In the genomic region with DNA sequence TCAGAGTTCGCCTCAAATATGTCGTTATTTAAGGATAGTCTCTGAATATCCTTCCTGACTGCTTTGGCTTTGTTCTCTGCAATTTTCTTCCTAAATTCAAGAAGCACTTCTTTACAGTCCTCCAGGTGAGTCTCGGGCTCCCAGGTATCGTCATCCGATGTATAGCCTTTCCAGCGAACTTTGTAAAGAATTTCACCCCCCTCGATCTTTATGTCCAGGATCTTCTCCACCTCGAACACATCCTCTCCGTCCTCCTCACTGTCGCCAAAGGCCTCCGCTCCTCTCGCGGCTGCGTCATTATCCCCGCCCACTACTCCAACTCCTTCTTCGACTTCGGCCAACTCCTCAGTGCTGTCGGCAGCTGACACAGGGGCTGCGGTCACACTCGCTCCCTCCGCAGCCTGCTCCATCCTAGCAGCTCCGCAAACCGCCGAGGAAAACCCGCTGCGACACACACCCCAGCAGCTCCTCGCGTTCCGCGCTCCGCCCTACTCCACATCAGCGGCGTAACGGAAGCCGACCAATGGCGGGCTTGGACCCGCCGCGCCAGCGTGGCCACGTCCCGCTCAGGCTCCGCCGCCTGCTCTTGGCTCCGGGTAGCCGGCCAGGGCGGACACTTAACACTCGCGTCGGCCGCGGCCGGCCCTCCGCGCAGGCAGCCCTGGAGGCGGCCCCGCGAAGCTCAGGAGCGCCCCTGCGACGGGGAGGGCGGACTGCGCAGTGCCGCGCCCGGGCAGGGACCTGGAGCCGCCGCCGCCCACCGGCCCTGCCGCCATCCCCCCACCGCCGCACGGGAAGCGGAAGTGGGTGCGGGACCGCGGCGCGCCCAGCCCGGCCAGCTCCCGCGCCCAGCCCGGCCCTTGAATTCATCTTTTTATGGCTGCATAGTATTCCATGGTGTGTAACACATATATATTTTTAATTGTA, we compare ENCODE assay signal across 8 cellular contexts. TPM values are rescaled to one million over a fixed set of nuclear protein-coding genes. Genes with fewer than 3 reads are reported as not detected.
A peak's percentile ranks its signal among the peaks of the same experiment; 100 is the strongest.
DNase-seq lines count a peak whose midpoint lies in the region; ATAC-seq lines count a peak whose summit lies in the region.

No MANE protein-coding gene starts in this region.

- no peak overlapping the region for H3K27ac Mint-ChIP-seq in activated T-helper 17 cell treated with anti-CD3 and anti-CD28 coated beads, Interleukin-2, amount 50 U/mL, for 72 hours

- peak; percentile 93 for ATAC-seq in activated T-helper 17 cell treated with anti-CD3 and anti-CD28 coated beads, Interleukin-2, amount 50 U/mL, for 72 hours (replicated peaks)
- ATAC-seq in GM19455 (IDR thresholded peaks at IDR 0.05; ENCODE audit: unreplicated experiment) (no peak), GM18498 (IDR thresholded peaks at IDR 0.05; ENCODE audit: unreplicated experiment) (no peak)

- H3K27me3 Mint-ChIP-seq in activated T-helper 17 cell treated with anti-CD3 and anti-CD28 coated beads, Interleukin-2, amount 50 U/mL, for 72 hours, result peaks cover 28% of the 10 kb centered on the region

- H3K4me3 Mint-ChIP-seq in activated T-helper 17 cell treated with anti-CD3 and anti-CD28 coated beads, Interleukin-2, amount 50 U/mL, for 72 hours, result peak overlapping the region; percentile 68

- H3K4me1 Mint-ChIP-seq in activated T-helper 17 cell treated with anti-CD3 and anti-CD28 coated beads, Interleukin-2, amount 50 U/mL, for 72 hours, result no peaks in the 10 kb centered on the region

- intact Hi-C loops in head of caudate nucleus (cut with DNase I), result no loop called here

- H3K9me3 Mint-ChIP-seq in activated T-helper 17 cell treated with anti-CD3 and anti-CD28 coated beads, Interleukin-2, amount 50 U/mL, for 72 hours, result no peaks in the 10 kb centered on the region

- H3K36me3 Mint-ChIP-seq in activated T-helper 17 cell treated with anti-CD3 and anti-CD28 coated beads, Interleukin-2, amount 50 U/mL, for 72 hours (ENCODE audit: low read depth), result no peaks in the 10 kb centered on the region

- DNase-seq in NCI-H345 (lab: John Stamatoyannopoulos, UW) (peak; percentile 38), NCI-H345 treated with DMSO at 0.1 percent for 48 hours (lab: John Stamatoyannopoulos, UW; ENCODE audit: unreplicated experiment) (no peak), head of caudate nucleus (peak in 25 of 42 donors; percentile 3 to 54 (median 24)), putamen (ENCODE audit: low spot score) (peak; percentile 3), Kasumi-1 (lab: John Stamatoyannopoulos, UW) (no peak)

RNA-seq across cellular contexts. Expression of a gene that starts 4.1 kb away (rescaled TPM):
- total RNA-seq in activated T-helper 17 cell treated with anti-CD3 and anti-CD28 coated beads, Interleukin-2, amount 50 U/mL, for 72 hours, result not detected

Comparison
In these comparisons a context has a peak if more than half of its experiments do, and no peak if none do; other contexts are left out.
1. DNase-seq: peak in NCI-H345 (single experiment), head of caudate nucleus (25 of 42) and putamen (single experiment); none in NCI-H345 treated with DMSO at 0.1 percent for 48 hours (single experiment) and Kasumi-1 (0 of 2).